In the genomic region with DNA sequence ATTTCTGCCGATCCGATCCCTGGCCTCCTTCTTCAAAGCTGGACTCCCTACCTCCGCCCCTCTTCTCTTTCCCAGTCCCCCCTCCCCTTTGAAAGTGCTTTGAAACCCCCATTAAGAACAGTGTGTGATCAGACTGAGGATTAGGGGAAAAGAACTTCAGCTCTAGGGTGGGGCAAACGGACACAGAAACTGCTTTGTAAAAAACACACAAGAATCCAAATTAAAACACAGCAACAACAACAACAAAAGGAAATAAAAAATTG, we compare ENCODE assay signal across 8 cellular contexts. TPM values are rescaled to one million over a fixed set of nuclear protein-coding genes. Genes with fewer than 3 reads are reported as not detected.
DNase-seq lines count a peak whose midpoint lies in the region; ATAC-seq, FAIRE-seq and TF ChIP-seq lines count a peak whose summit lies in the region.

No MANE protein-coding gene starts in this region.

- peaks cover 22% of the 10 kb centered on the region for H3K79me1 ChIP-seq in trophoblast cell (ENCODE audit: low read length)

- no peak overlapping the region for H2BK120ac ChIP-seq in trophoblast cell (ENCODE audit: insufficient read depth, low read length, poor library complexity)

- H3K4ac ChIP-seq in trophoblast cell (ENCODE audit: low read depth, low read length) = peak overlapping the region; percentile 65

- DNase-seq in ELF-1 (ENCODE audit: low read depth, low spot score) = peak; percentile 37
- DNase-seq in RKO (ENCODE audit: low spot score) = peak; percentile 55
- no peak for DNase-seq in fibroblast of mammary gland (ENCODE audit: low read depth)
- no peak for DNase-seq in trophoblast cell
- DNase-seq in frontal cortex (ENCODE audit: low spot score in 2 of 2) = no peak
- no peak for DNase-seq in NK-92 treated with Interleukin-12 subunit alpha and Interleukin-12 subunit beta, amount 100 ng/mL, for 24 hours (lab: John Stamatoyannopoulos, UW)
- no peak for DNase-seq in sciatic nerve (ENCODE audit: low spot score)
- no peak for DNase-seq in DMS79 (lab: John Stamatoyannopoulos, UW)

- H3K4me2 ChIP-seq in trophoblast cell (ENCODE audit: low read length) = peak overlapping the region; percentile 72

- peak overlapping the region; percentile 82 for H3K4me3 ChIP-seq in fibroblast of mammary gland (ENCODE audit: control insufficient read depth, low read depth, low read length)
- peak overlapping the region; percentile 84 for H3K4me3 ChIP-seq in trophoblast cell (ENCODE audit: low read depth, low read length)

- intact Hi-C loops in sciatic nerve (cut with DNase I) = no loop called here

- H2AFZ ChIP-seq in trophoblast cell (ENCODE audit: insufficient read depth, low read length, poor library complexity) = no peak overlapping the region

- H3K9ac ChIP-seq in trophoblast cell (ENCODE audit: low read length) = peak overlapping the region; percentile 83

- H4K12ac ChIP-seq in trophoblast cell (ENCODE audit: low read depth, low read length) = no peak overlapping the region

- H3K36me3 ChIP-seq in trophoblast cell (ENCODE audit: control insufficient read depth in 1 of 2, insufficient read depth in 2 of 2, low read length in 2 of 2) = peaks cover 10 to 12% of the 10 kb centered on the region in 2 experiments

- no peak overlapping the region for H3K14ac ChIP-seq in trophoblast cell (ENCODE audit: low read length)

- no peaks in the 10 kb centered on the region for H3K27me3 ChIP-seq in trophoblast cell (ENCODE audit: insufficient read depth, low read length)

- H3K18ac ChIP-seq in trophoblast cell (ENCODE audit: low read length) = no peak overlapping the region

- no peak overlapping the region for H2BK12ac ChIP-seq in trophoblast cell (ENCODE audit: low read length)

- H4K91ac ChIP-seq in trophoblast cell (ENCODE audit: low read depth, low read length) = no peak overlapping the region

- H2BK5ac ChIP-seq in trophoblast cell (ENCODE audit: low read depth, low read length, poor library complexity) = no peak overlapping the region

- H2AK5ac ChIP-seq in trophoblast cell (ENCODE audit: low read length) = no peak overlapping the region

- no peak for ATAC-seq in sciatic nerve

- H4K8ac ChIP-seq in trophoblast cell (ENCODE audit: low read depth, low read length) = no peak overlapping the region

- no peaks in the 10 kb centered on the region for H3K9me3 ChIP-seq in trophoblast cell (ENCODE audit: insufficient read depth, low read depth, low read length)

- no peak overlapping the region for H3K23ac ChIP-seq in trophoblast cell (ENCODE audit: low read length)

- TF ChIP-seq CTCF in fibroblast of mammary gland (conservative IDR thresholded peaks at IDR 0.05; ENCODE audit: control insufficient read depth, insufficient read depth, low read depth, low read length) = no peak

- peaks cover 26% of the 10 kb centered on the region for H3K79me2 ChIP-seq in trophoblast cell (ENCODE audit: control insufficient read depth, insufficient read depth, low read length, poor library complexity)

- H3K4me1 ChIP-seq in trophoblast cell (ENCODE audit: control insufficient read depth in 1 of 2, insufficient read depth in 2 of 2, low read length in 2 of 2) = peaks cover 0 to 13% of the 10 kb centered on the region in 2 experiments

- WGBS in trophoblast cell (ENCODE audit: extremely low coverage, insufficient coverage, insufficient read length) = no CpG with 5 or more reads among the region's 4 CpGs

- FAIRE-seq in frontal cortex (lab: Jason Lieb, UNC) = no peak

- H3K27ac ChIP-seq in trophoblast cell (ENCODE audit: low read depth, low read length) = peak overlapping the region; percentile 95

RNA-seq across cellular contexts. Expression of gene SPRY2, which starts 1.4 kb away (rescaled TPM):
- polyA plus RNA-seq in trophoblast cell (2013) = 25.2 and 27.9 TPM in 2 replicates
- 42.8 TPM for total RNA-seq in frontal cortex
- total RNA-seq in sciatic nerve = 78.3 TPM

Comparison
In these comparisons a context has a peak if more than half of its experiments do, and no peak if none do; other contexts are left out.
1. DNase-seq: peak in ELF-1 (single experiment) and RKO (single experiment); none in fibroblast of mammary gland (single experiment), trophoblast cell (0 of 2), frontal cortex (0 of 2), NK-92 treated with Interleukin-12 subunit alpha and Interleukin-12 subunit beta, amount 100 ng/mL, for 24 hours (single experiment), sciatic nerve (single experiment) and DMS79 (single experiment).